Comparison of ENCODE assay signal across 8 cellular contexts in genomic region chr4:105708376-105709080, GRCh38. TPM values are rescaled to one million over a fixed set of nuclear protein-coding genes. Genes with fewer than 3 reads are reported as not detected.
A peak's percentile ranks its signal among the peaks of the same experiment; 100 is the strongest.
DNase-seq lines count a peak whose midpoint lies in the region; ATAC-seq and TF ChIP-seq lines count a peak whose summit lies in the region.

TSS of gene GSTCD (plus strand) at chr4:105708784. CDS start at chr4:105717614, 8,830 bp downstream.
TSS of gene INTS12 (minus strand) at chr4:105708689. CDS start at chr4:105700005, 8,684 bp downstream.

- H3K4me1 ChIP-seq in left lung = peaks cover 14 to 20% of the 10 kb centered on the region in 2 donors

- peak within 1 kb of the TSS; percentile 87 to 89 for H3K27ac ChIP-seq in left lung

- no peaks in the 10 kb centered on the region for H3K9me3 ChIP-seq in left lung

- H3K4me3 ChIP-seq in left lung = peak within 1 kb of the TSS; percentile 71 to 84

- peak; percentile 18 to 93 (median 88) for DNase-seq in C1 segment of cervical spinal cord (lab: John Stamatoyannopoulos, UW)
- peak; percentile 74 for DNase-seq in NCI-H748 treated with DMSO at 0.1 percent for 48 hours (lab: John Stamatoyannopoulos, UW)
- peak; percentile 84 to 86 for DNase-seq in activated CD4-positive, alpha-beta T cell treated with anti-CD3 and anti-CD28 coated beads, Interleukin-2, amount 50 U/mL, for 4 hours
- DNase-seq in dermis blood vessel endothelial cell = peak; percentile 97
- DNase-seq in left lung = peak; percentile 92 to 94
- peak; percentile 84 for DNase-seq in stimulated activated CD4-positive, alpha-beta T cell treated with anti-CD3 and anti-CD28 coated beads, Interleukin-2, amount 100 ng/mL, for 48 hours

- TF ChIP-seq CTCF in left lung (IDR thresholded peaks at IDR 0.05) = no peak

- ATAC-seq in GM19372 (IDR thresholded peaks at IDR 0.05; ENCODE audit: low read depth, unreplicated experiment) = peak; percentile 67
- peak; percentile 56 for ATAC-seq in HG03558 (IDR thresholded peaks at IDR 0.05; ENCODE audit: extremely low read depth, unreplicated experiment)
- peak; percentile 99 for ATAC-seq in left lung

- intact Hi-C loops in left lung (cut with DNase I) = no loop called here

- H3K27me3 ChIP-seq in left lung = no peaks in the 10 kb centered on the region

- H3K36me3 ChIP-seq in left lung = no peaks in the 10 kb centered on the region

RNA-seq across cellular contexts. Expression of gene GSTCD, which starts in this region (rescaled TPM):
- total RNA-seq in dermis blood vessel endothelial cell = 11.6 and 13.8 TPM in 2 replicates
- total RNA-seq in left lung = 10 to 100 TPM; 10.8 to 14.5 TPM

RNA-seq across cellular contexts. Expression of gene INTS12, which starts in this region (rescaled TPM):
- total RNA-seq in dermis blood vessel endothelial cell = 14.0 and 14.1 TPM in 2 replicates
- 10 to 100 TPM; 14.9 to 18.5 TPM for total RNA-seq in left lung

Comparison
In these comparisons a context has a peak if more than half of its experiments do, and no peak if none do; other contexts are left out.
1. Peak in every context shown above with its lines: DNase-seq, ATAC-seq, H3K4me3 ChIP-seq and H3K27ac ChIP-seq.